ENCODE assay signal across 15 cellular contexts in the genomic region with DNA sequence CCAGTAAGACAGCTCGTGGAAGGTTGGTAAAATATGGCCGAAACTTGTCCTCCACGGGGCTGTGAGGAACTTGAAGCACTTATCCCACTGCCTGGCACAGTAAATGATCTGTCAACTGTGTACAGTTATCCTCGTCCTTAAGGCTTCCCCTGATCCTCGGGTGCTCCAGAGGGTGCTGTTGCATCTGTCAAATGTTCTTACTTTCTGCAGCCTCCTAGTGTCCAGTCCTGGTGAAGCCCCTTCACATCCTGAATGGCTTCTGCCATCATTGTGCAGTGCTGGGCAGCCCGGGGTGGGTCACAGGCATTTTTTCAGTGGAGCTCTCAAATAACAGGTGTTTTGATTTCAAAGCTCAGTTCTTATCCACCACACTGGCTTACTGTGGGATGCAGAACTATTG. TPM values are rescaled to one million over a fixed set of nuclear protein-coding genes. Genes with fewer than 3 reads are reported as not detected.
"Had no signal": no experiment of that assay in that cellular context is flagged by ENCODE, and none has a peak within 500 bp of the region (broad histone marks: within the 10 kb centered on the region; RNA-seq: fewer than 3 reads in every experiment).

No MANE protein-coding gene starts in this region.

RNA-seq across cellular contexts. Expression of a gene that starts 51.2 kb away (rescaled TPM):
- total RNA-seq: activated CD4-positive, alpha-beta memory T cell treated with anti-CD3 and anti-CD28 coated beads, Interleukin-2, amount 10 ng/mL, durations not matched to agents 7 days and 5 days; activated CD4-positive, alpha-beta T cell treated with anti-CD3 and anti-CD28 coated beads, Interleukin-2, amount 10 ng/mL, durations not matched to agents 7 days and 5 days; activated naive CD4-positive, alpha-beta T cell treated with anti-CD3 and anti-CD28 coated beads, Interleukin-2, amount 50 U/mL, for 72 hours; activated naive CD8-positive, alpha-beta T cell treated with anti-CD3 and anti-CD28 coated beads, Interleukin-2, amount 10 ng/mL, durations not matched to agents 7 days and 5 days; activated T-cell treated with anti-CD3 and anti-CD28 coated beads, Interleukin-2, amount 50 U/mL, for 72 hours; ascending aorta; bronchial epithelial cell; cardiac septum; cerebellum; dorsolateral prefrontal cortex; endodermal cell; esophagus muscularis mucosa; foreskin keratinocyte; gastrocnemius medialis; heart left ventricle had no signal
- polyA plus RNA-seq: foreskin keratinocyte, heart left ventricle had no signal
